In the genomic region with DNA sequence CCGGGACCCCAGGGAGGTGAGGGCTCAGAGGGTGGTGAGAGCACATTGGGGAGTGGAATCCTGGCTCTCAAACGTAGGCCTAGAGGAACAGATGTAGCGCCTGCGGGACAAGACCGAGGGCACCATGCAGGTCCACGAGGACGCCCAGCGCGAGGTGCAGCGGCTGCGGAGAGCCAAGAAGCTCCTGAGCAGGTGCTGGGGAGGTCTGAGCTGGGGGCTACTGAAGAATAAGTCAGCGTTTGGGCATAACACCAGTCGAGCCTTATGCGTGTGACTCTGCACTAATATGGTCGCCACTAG, we compare ENCODE assay signal across 15 cellular contexts. TPM values are rescaled to one million over a fixed set of nuclear protein-coding genes. Genes with fewer than 3 reads are reported as not detected.
DNase-seq lines count a peak whose midpoint lies in the region; ATAC-seq and TF ChIP-seq lines count a peak whose summit lies in the region.
"Had no signal": no experiment of that assay in that cellular context is flagged by ENCODE, and none has a peak within 500 bp of the region (broad histone marks: within the 10 kb centered on the region; RNA-seq: fewer than 3 reads in every experiment).

No MANE protein-coding gene starts in this region.

- H3K4me1 ChIP-seq in Panc1 (ENCODE audit: control insufficient read depth, insufficient read depth, low read length) (peaks cover 9% of the 10 kb centered on the region), iPS-15b (ENCODE audit: control insufficient read depth, insufficient read depth, low read length) (no peaks in the 10 kb centered on the region)

- no peak for ATAC-seq in activated T-cell treated with anti-CD3 and anti-CD28 coated beads, Interleukin-2, amount 50 U/mL, for 72 hours (replicated peaks in 1 of 2)
- ATAC-seq in Panc1 (no peak), GM18511 (IDR thresholded peaks at IDR 0.05; ENCODE audit: unreplicated experiment) (no peak)
- ATAC-seq: activated CD8-positive, alpha-beta T cell treated with anti-CD3 and anti-CD28 coated beads, Interleukin-2, amount 10 ng/mL, durations not matched to agents 7 days and 5 days had no signal

- no peaks in the 10 kb centered on the region for H3K36me3 ChIP-seq in Panc1 (ENCODE audit: control insufficient read depth, insufficient read depth, low read length)
- no peaks in the 10 kb centered on the region for H3K36me3 ChIP-seq in iPS-15b (ENCODE audit: control insufficient read depth, insufficient read depth, low read length)
- H3K36me3 ChIP-seq: tibial artery had no signal

- POLR2A ChIA-PET in Panc1 (lab: Charles Lee): no interaction called here

- H3K27me3 Mint-ChIP-seq in activated T-cell treated with anti-CD3 and anti-CD28 coated beads, Interleukin-2, amount 50 U/mL, for 72 hours (ENCODE audit: low read depth): peaks cover 17% of the 10 kb centered on the region

- no TSS peak for BruUV-seq in Panc1 (replicated peaks; lab: Mats Ljungman, UMichigan)

- no peaks in the 10 kb centered on the region for H3K9me3 ChIP-seq in Panc1 (ENCODE audit: control insufficient read depth, insufficient read depth, low read depth, low read length)
- H3K9me3 ChIP-seq in iPS-15b (ENCODE audit: control insufficient read depth, insufficient read depth, low read length): no peaks in the 10 kb centered on the region
- H3K9me3 ChIP-seq: tibial artery had no signal

- intact Hi-C loops in Panc1 (cut with micrococcal nuclease; ENCODE audit: unreplicated experiment): no loop called here

- peak overlapping the region; percentile 42 to 63 for H3K4me3 Mint-ChIP-seq in activated T-cell treated with anti-CD3 and anti-CD28 coated beads, Interleukin-2, amount 50 U/mL, for 72 hours
- H3K4me3 Mint-ChIP-seq: activated CD8-positive, alpha-beta T cell treated with anti-CD3 and anti-CD28 coated beads, Interleukin-2, amount 10 ng/mL, durations not matched to agents 7 days and 5 days had no signal

- H3K4me1 Mint-ChIP-seq in activated T-cell treated with anti-CD3 and anti-CD28 coated beads, Interleukin-2, amount 50 U/mL, for 72 hours (ENCODE audit: low read depth): peaks cover 21% of the 10 kb centered on the region

- no peak for TF ChIP-seq CTCF in Panc1 (IDR thresholded peaks at IDR 0.05)

- H3K27ac ChIP-seq in Panc1 (ENCODE audit: low read length): no peak overlapping the region
- H3K27ac ChIP-seq: tibial artery had no signal

- no peaks in the 10 kb centered on the region for H3K36me3 Mint-ChIP-seq in activated T-cell treated with anti-CD3 and anti-CD28 coated beads, Interleukin-2, amount 50 U/mL, for 72 hours (ENCODE audit: insufficient read depth in 2 of 2)
- H3K36me3 Mint-ChIP-seq: IgD-negative memory B cell had no signal

- in situ Hi-C loops in Panc1 (cut with HindIII; ENCODE audit: low pct_unique_long_range_greater_than_20kb, low sequenced_read_pairs): no loop called here

- CTCF ChIA-PET in Panc1 (lab: Charles Lee): interaction anchor here (0.5 kb wide), 1 partner anchor 257 kb away, joined by 4 read pairs; no protein-coding TSS in a partner anchor

- H3K9ac ChIP-seq in iPS-15b (ENCODE audit: low read depth, low read length): peak overlapping the region; percentile 24

- H3K27me3 ChIP-seq in Panc1 (ENCODE audit: control insufficient read depth, insufficient read depth, low read length) (no peaks in the 10 kb centered on the region), iPS-15b (ENCODE audit: control insufficient read depth, insufficient read depth, low read length) (peaks cover 29% of the 10 kb centered on the region)

- H3K9me3 Mint-ChIP-seq in activated T-cell treated with anti-CD3 and anti-CD28 coated beads, Interleukin-2, amount 50 U/mL, for 72 hours: no peaks in the 10 kb centered on the region
- H3K9me3 Mint-ChIP-seq: IgD-negative memory B cell had no signal

- H3K4me3 ChIP-seq in Panc1 (ENCODE audit: low read depth in 2 of 2, low read length in 2 of 2) (peak overlapping the region; percentile 29 to 50), iPS-15b (ENCODE audit: low read depth, low read length) (peak overlapping the region; percentile 71)

- no peak for DNase-seq in activated T-cell treated with anti-CD3 and anti-CD28 coated beads, Interleukin-2, amount 50 U/mL, for 72 hours
- no peak for DNase-seq in activated T-cell treated with anti-CD3 and anti-CD28 coated beads, Interleukin-2, amount 50 U/mL, for 1 hour
- no peak for DNase-seq in Panc1 (ENCODE audit: low read depth, low spot score)
- peak; percentile 11 for DNase-seq in retina
- DNase-seq in cerebellar cortex (ENCODE audit: low spot score): no peak
- no peak for DNase-seq in NAMALWA (ENCODE audit: low spot score)
- DNase-seq: activated CD8-positive, alpha-beta T cell treated with anti-CD3 and anti-CD28 coated beads, Interleukin-2, amount 10 ng/mL, durations not matched to agents 7 days and 5 days; activated effector memory CD4-positive, alpha-beta T cell treated with Interleukin-2 at 50 U/mL for 16 hours; NCI-H1436 treated with DMSO at 0.1 percent for 48 hours; NCI-H526; stimulated activated CD4-positive, alpha-beta T cell treated with anti-CD3 and anti-CD28 coated beads, Interleukin-15, amount 100 ng/mL, for 24 hours; tibial artery had no signal

- no peak overlapping the region for H3K27ac Mint-ChIP-seq in activated T-cell treated with anti-CD3 and anti-CD28 coated beads, Interleukin-2, amount 50 U/mL, for 72 hours
- H3K27ac Mint-ChIP-seq: activated CD8-positive, alpha-beta T cell treated with anti-CD3 and anti-CD28 coated beads, Interleukin-2, amount 10 ng/mL, durations not matched to agents 7 days and 5 days had no signal

RNA-seq across cellular contexts. Expression of gene NBPF3, which starts 2.6 kb away (rescaled TPM):
- 1 to 10 TPM; 3.8 to 9.0 TPM for total RNA-seq in activated T-cell treated with anti-CD3 and anti-CD28 coated beads, Interleukin-2, amount 50 U/mL, for 72 hours
- 15.9 TPM for total RNA-seq in Panc1 (2021; ENCODE audit: unreplicated experiment)
- polyA plus RNA-seq in Panc1 (2012; ENCODE audit: insufficient read length): 13.7 TPM
